ENCODE assay signal across 16 cellular contexts in the genomic region with DNA sequence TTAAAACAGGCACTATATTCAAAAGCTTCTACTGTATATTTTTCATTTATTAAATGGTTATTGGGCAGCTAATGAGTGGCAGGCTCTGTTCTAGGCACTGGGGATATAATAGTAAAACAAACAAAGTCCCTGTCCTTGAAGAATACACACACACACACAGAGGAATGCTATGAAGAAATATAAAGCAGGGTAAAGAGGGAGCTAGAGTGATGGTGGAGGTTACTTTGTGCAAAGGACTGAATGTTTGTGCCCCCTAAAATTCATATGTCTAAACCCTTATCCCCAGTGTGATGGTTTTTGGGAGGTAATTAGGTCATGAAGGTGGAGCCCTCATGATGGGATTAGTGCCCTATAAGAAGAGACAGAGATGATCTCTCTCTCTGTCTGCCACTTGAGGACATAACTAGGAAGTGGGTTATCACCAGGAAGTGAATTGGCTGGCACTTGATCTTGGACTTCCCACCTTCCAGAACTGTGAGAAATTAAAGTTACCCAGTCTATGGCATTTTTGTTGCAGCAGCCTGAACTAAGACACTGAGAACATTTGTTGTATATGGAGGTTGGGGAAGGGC.
"Had no signal": no experiment of that assay in that cellular context is flagged by ENCODE, and none has a peak within 500 bp of the region (broad histone marks: within the 10 kb centered on the region; RNA-seq: fewer than 3 reads in every experiment).

No MANE protein-coding gene starts in this region.

- H3K4me1 ChIP-seq: parathyroid adenoma, suprapubic skin had no signal

- H3K27ac ChIP-seq: esophagus muscularis mucosa, parathyroid adenoma, SK-N-MC, suprapubic skin had no signal

- H3K27me3 Mint-ChIP-seq: activated CD4-positive, alpha-beta T cell treated with anti-CD3 and anti-CD28 coated beads, Interleukin-2, amount 10 ng/mL, durations not matched to agents 24 days and 14 days; brain; T-cell had no signal

- H3K9ac ChIP-seq: parathyroid adenoma had no signal

- H3K4me3 Mint-ChIP-seq: activated CD4-positive, alpha-beta T cell treated with anti-CD3 and anti-CD28 coated beads, Interleukin-2, amount 10 ng/mL, durations not matched to agents 24 days and 14 days; brain; T-cell had no signal

- H3K27ac Mint-ChIP-seq: activated CD4-positive, alpha-beta T cell treated with anti-CD3 and anti-CD28 coated beads, Interleukin-2, amount 10 ng/mL, durations not matched to agents 24 days and 14 days; T-cell had no signal

- H3K27me3 ChIP-seq: esophagus muscularis mucosa, suprapubic skin had no signal

- ATAC-seq: left ventricle myocardium superior, T-cell had no signal

- H3K9me3 Mint-ChIP-seq: activated CD4-positive, alpha-beta T cell treated with anti-CD3 and anti-CD28 coated beads, Interleukin-2, amount 10 ng/mL, durations not matched to agents 24 days and 14 days; brain; T-cell had no signal

- DNase-seq: activated CD4-positive, alpha-beta T cell treated with anti-CD3 and anti-CD28 coated beads, Interleukin-2, amount 10 ng/mL, durations not matched to agents 24 days and 14 days; activated CD8-positive, alpha-beta memory T cell treated with anti-CD3 and anti-CD28 coated beads for 24 hours; activated naive CD4-positive, alpha-beta T cell treated with Interleukin-2 at 50 U/mL for 16 hours; amniotic stem cell; cerebellar nuclear complex; dermis blood vessel endothelial cell; foreskin fibroblast; left ventricle myocardium superior; stimulated activated naive CD4-positive, alpha-beta T cell; T-cell had no signal

- H3K9me3 ChIP-seq: esophagus muscularis mucosa, suprapubic skin had no signal

- H3K4me3 ChIP-seq: esophagus muscularis mucosa, SK-N-MC, smooth muscle cell, suprapubic skin had no signal
